Comparison of ENCODE assay signal across 13 cellular contexts in genomic region chr1:204313675-204314074, GRCh38. TPM values are rescaled to one million over a fixed set of nuclear protein-coding genes. Genes with fewer than 3 reads are reported as not detected.
DNase-seq lines count a peak whose midpoint lies in the region; ATAC-seq, FAIRE-seq and TF ChIP-seq lines count a peak whose summit lies in the region.
"Had no signal": no experiment of that assay in that cellular context is flagged by ENCODE, and none has a peak within 500 bp of the region (broad histone marks: within the 10 kb centered on the region; RNA-seq: fewer than 3 reads in every experiment).

No MANE protein-coding gene starts in this region.

- no peaks in the 10 kb centered on the region for H3K9me3 Mint-ChIP-seq in CD4-positive, alpha-beta T cell

- TF ChIP-seq CTCF in CD4-positive, alpha-beta T cell (IDR thresholded peaks at IDR 0.05): no peak

- DNase-seq in CD4-positive, alpha-beta T cell: no peak
- DNase-seq in NCI-H1105 (lab: John Stamatoyannopoulos, UW) (peak; percentile 66), NCI-H69 (lab: John Stamatoyannopoulos, UW) (peak; percentile 82), SKM-1 (lab: John Stamatoyannopoulos, UW; ENCODE audit: unreplicated experiment) (no peak), CD1c-positive myeloid dendritic cell (ENCODE audit: extremely low spot score) (no peak)
- no peak for DNase-seq in effector CD8-positive, alpha-beta T cell (lab: John Stamatoyannopoulos, UW)
- DNase-seq: activated CD4-positive, alpha-beta T cell treated with anti-CD3 and anti-CD28 coated beads, Interleukin-2, amount 50 U/mL, for 1 hour; activated effector memory CD4-positive, alpha-beta T cell treated with anti-CD3 and anti-CD28 coated beads, Interleukin-2, amount 50 U/mL, for 16 hours; SK-N-SH had no signal

- H3K36me3 Mint-ChIP-seq in CD4-positive, alpha-beta T cell (ENCODE audit: low read depth): no peaks in the 10 kb centered on the region

- H3K9me3 ChIP-seq in CD4-positive, alpha-beta T cell (ENCODE audit: control insufficient read depth, low read length): no peaks in the 10 kb centered on the region
- H3K9me3 ChIP-seq: esophagus muscularis mucosa, prostate gland, SK-N-SH had no signal

- POLR2A ChIA-PET in CD4-positive, alpha-beta T cell (lab: Charles Lee): no interaction called here

- no peak for ATAC-seq in CD4-positive, alpha-beta T cell (ENCODE audit: poor library complexity)
- ATAC-seq in GM19328 (IDR thresholded peaks at IDR 0.05; ENCODE audit: unreplicated experiment): no peak

- intact Hi-C loops in CD4-positive, alpha-beta T cell (cut with DNase I, micrococcal nuclease): no loop called here

- peak; percentile 55 for FAIRE-seq in islet of Langerhans (lab: Jason Lieb, UNC)

- H3K4me1 Mint-ChIP-seq in CD4-positive, alpha-beta T cell (ENCODE audit: low read depth): peaks cover 12% of the 10 kb centered on the region

- H3K4me3 Mint-ChIP-seq in CD4-positive, alpha-beta T cell: peak overlapping the region; percentile 11

- peaks cover 3% of the 10 kb centered on the region for H3K27me3 Mint-ChIP-seq in CD4-positive, alpha-beta T cell

- CTCF ChIA-PET in CD4-positive, alpha-beta T cell (lab: Charles Lee): no interaction called here

- no peak overlapping the region for H3K27ac ChIP-seq in CD4-positive, alpha-beta T cell (ENCODE audit: low read depth, low read length)
- H3K27ac ChIP-seq: esophagus muscularis mucosa, prostate gland had no signal

- H3K27ac Mint-ChIP-seq in CD4-positive, alpha-beta T cell: no peak overlapping the region

- no peaks in the 10 kb centered on the region for H3K27me3 ChIP-seq in CD4-positive, alpha-beta T cell (ENCODE audit: control insufficient read depth, insufficient read depth, low read length)

RNA-seq across cellular contexts. Expression of gene PLEKHA6, which starts 46.1 kb away (rescaled TPM):
- under 1 TPM; 0.53 to 0.82 TPM for total RNA-seq in CD4-positive, alpha-beta T cell

Comparison
In these comparisons a context has a peak if more than half of its experiments do, and no peak if none do; other contexts are left out.
1. DNase-seq: peak in NCI-H1105 (single experiment) and NCI-H69 (single experiment); none in CD4-positive, alpha-beta T cell (0 of 10), SKM-1 (single experiment), CD1c-positive myeloid dendritic cell (single experiment) and effector CD8-positive, alpha-beta T cell (single experiment).